Comparison of ENCODE assay signal across 1 cellular context in genomic region chr9:90821697-90822096, GRCh38.
TF ChIP-seq lines count a peak whose summit lies in the region.

No MANE protein-coding gene starts in this region.

TF ChIP-seq in IMR-90, 13 proteins besides CTCF, POLR2A, EP300 and RAD21:
- TF ChIP-seq SMC3 (IDR thresholded peaks at IDR 0.05; ENCODE audit: low read depth, low read length) (no peak), USF2 (IDR thresholded peaks at IDR 0.05; ENCODE audit: low read depth, low read length) (no peak), RFX5 (IDR thresholded peaks at IDR 0.05; ENCODE audit: low read depth, low read length) (no peak), CHD1 (IDR thresholded peaks at IDR 0.05; ENCODE audit: low read depth, low read length) (no peak), MAZ (IDR thresholded peaks at IDR 0.05; ENCODE audit: borderline replicate concordance, low read depth, low read length) (no peak), RCOR1 (IDR thresholded peaks at IDR 0.05; ENCODE audit: insufficient replicate concordance, low read length) (no peak), NFE2L2 (IDR thresholded peaks at IDR 0.05; ENCODE audit: low read depth, low read length) (no peak), MXI1 (IDR thresholded peaks at IDR 0.05; ENCODE audit: borderline replicate concordance, low read depth, low read length) (no peak), FOS (IDR thresholded peaks at IDR 0.05; ENCODE audit: low read depth, low read length) (no peak), CEBPB (IDR thresholded peaks at IDR 0.05; ENCODE audit: low read depth, low read length) (no peak), ELK1 (IDR thresholded peaks at IDR 0.05; ENCODE audit: borderline replicate concordance, low read depth, low read length) (no peak), MAFK (IDR thresholded peaks at IDR 0.05; ENCODE audit: low read depth, low read length) (no peak), BHLHE40 (IDR thresholded peaks at IDR 0.05; ENCODE audit: low read depth, low read length) (no peak)
